ENCODE assay signal across 8 cellular contexts in genomic region chr15:55197362-55197705, GRCh38. TPM values are rescaled to one million over a fixed set of nuclear protein-coding genes. Genes with fewer than 3 reads are reported as not detected.
A peak's percentile ranks its signal among the peaks of the same experiment; 100 is the strongest.
DNase-seq lines count a peak whose midpoint lies in the region; ATAC-seq and TF ChIP-seq lines count a peak whose summit lies in the region.

No MANE protein-coding gene starts in this region.

- 0 to 1% methylated on average over 10 of the region's 10 CpGs for WGBS in aorta, 2 donors

- peaks cover 14% of the 10 kb centered on the region for H3K36me3 ChIP-seq in SJSA1
- no peaks in the 10 kb centered on the region for H3K36me3 ChIP-seq in kidney epithelial cell (ENCODE audit: control insufficient read depth, insufficient read depth, low read length)
- no peaks in the 10 kb centered on the region for H3K36me3 ChIP-seq in aorta (ENCODE audit: control insufficient read depth in 1 of 2, insufficient read depth in 2 of 2, low read length in 1 of 2)

- H3K27me3 ChIP-seq in SJSA1 (replicated peaks) (no peaks in the 10 kb centered on the region), kidney epithelial cell (ENCODE audit: control insufficient read depth, insufficient read depth, low read length) (no peaks in the 10 kb centered on the region), aorta (ENCODE audit: control insufficient read depth in 1 of 2, insufficient read depth in 2 of 2, low read length in 1 of 2) (no peaks in the 10 kb centered on the region)

- intact Hi-C loops in aorta (cut with DNase I): loop anchor here in 1 of 2 donors (1.0 kb wide), 1 partner anchor 92 kb away; the partner anchor contains the start of gene RAB27A

- H3K27ac ChIP-seq in SJSA1 (no peak overlapping the region), aorta (ENCODE audit: low read depth in 1 of 2, low read length in 2 of 2) (peak overlapping the region in 1 of 2 donors; percentile 78)

- H3K9me3 ChIP-seq in SJSA1 (replicated peaks): no peaks in the 10 kb centered on the region
- no peaks in the 10 kb centered on the region for H3K9me3 ChIP-seq in aorta (ENCODE audit: control insufficient read depth, low read length)

- DNase-seq in SJSA1 (ENCODE audit: low read depth in 1 of 2, low spot score in 2 of 2) (no peak), kidney epithelial cell (ENCODE audit: low read depth) (no peak), aorta (no peak), GM10248 (ENCODE audit: extremely low spot score) (no peak)
- no peak for DNase-seq in activated naive CD4-positive, alpha-beta T cell treated with Interleukin-2 at 50 U/mL for 16 hours
- no peak for DNase-seq in effector CD8-positive, alpha-beta T cell (lab: John Stamatoyannopoulos, UW)

- H3K4me3 ChIP-seq in SJSA1 (peak overlapping the region; percentile 67), kidney epithelial cell (ENCODE audit: low read depth, low read length) (peak overlapping the region; percentile 90), aorta (ENCODE audit: low read length in 2 of 2) (peak overlapping the region; percentile 52 to 97)

- ATAC-seq in GM18499 (IDR thresholded peaks at IDR 0.05; ENCODE audit: insufficient read depth, unreplicated experiment) (peak; percentile 4), HG02588 (IDR thresholded peaks at IDR 0.05; ENCODE audit: unreplicated experiment) (peak; percentile 13), aorta (ENCODE audit: low FRiP score) (no peak)

- POLR2A ChIA-PET in GM10248 (lab: Yijun Ruan, JAX): interaction anchor here (0.6 kb wide), 1 partner anchor 122 kb away, joined by 3 read pairs; the partner anchor contains the start of genes PIGB and PIGBOS1

- TF ChIP-seq CTCF in kidney epithelial cell (IDR thresholded peaks at IDR 0.05; ENCODE audit: insufficient read depth, low read length, poor library complexity, severe bottlenecking): no peak
- TF ChIP-seq CTCF in GM10248 (IDR thresholded peaks at IDR 0.05; ENCODE audit: control extremely low read depth, extremely low read depth, low read depth, missing control alignments): no peak

- CTCF ChIA-PET in GM10248 (lab: Yijun Ruan, JAX): interaction anchor here (0.8 to 2.4 kb wide), 13 partner anchors 11 to 242 kb away, joined by 3 to 10 read pairs (median 4); partner anchors contain the start of genes CCPG1 and PIERCE2

- H3K4me1 ChIP-seq in SJSA1 (replicated peaks) (peaks cover 8% of the 10 kb centered on the region; the same call in 1 of the 2 replicates), aorta (ENCODE audit: control insufficient read depth in 1 of 2, insufficient read depth in 2 of 2, low read length in 2 of 2) (peaks cover 3 to 5% of the 10 kb centered on the region in 2 donors)

RNA-seq across cellular contexts. Expression of gene RSL24D1, which starts 0.6 kb away (rescaled TPM):
- 86.4 and 103 TPM in 2 replicates for total RNA-seq in SJSA1 (2014; rRNA removed; shearing (Covaris generic))
- total RNA-seq in kidney epithelial cell (106 and 113 TPM in 2 replicates), aorta (10 to 100 TPM; 64.9 to 66.4 TPM)
- 100 to 1,000 TPM in 1 of 2 donors, 10 to 100 TPM in 1; 88.0 to 204 TPM for polyA plus RNA-seq in aorta
